22 cellular contexts compared by ENCODE assay signal in the genomic region with DNA sequence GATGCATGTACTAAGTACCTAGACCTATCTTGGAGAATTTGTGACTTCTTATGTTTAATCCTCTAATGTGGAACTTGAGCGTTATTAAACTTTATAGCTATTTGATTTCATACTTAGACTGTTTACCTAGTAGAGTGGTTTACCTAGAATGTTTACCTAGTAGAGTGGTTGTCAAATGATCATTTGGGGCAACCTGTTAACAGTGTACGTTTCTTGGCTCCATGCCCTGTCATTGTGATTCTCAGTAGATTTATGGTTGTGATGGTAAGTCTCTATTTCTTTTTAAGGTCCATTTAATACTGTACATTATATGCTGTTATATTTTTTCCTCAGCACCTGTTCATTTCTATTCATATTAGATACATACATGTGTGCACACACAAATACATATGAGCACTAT.
DNase-seq lines count a peak whose midpoint lies in the region; ATAC-seq and TF ChIP-seq lines count a peak whose summit lies in the region.
"Had no signal": no experiment of that assay in that cellular context is flagged by ENCODE, and none has a peak within 500 bp of the region (broad histone marks: within the 10 kb centered on the region; RNA-seq: fewer than 3 reads in every experiment).

No MANE protein-coding gene starts in this region.

- CTCF ChIA-PET in HEK293T (lab: Yijun Ruan, JAX) = no interaction called here

- H3K4me1 ChIP-seq in mucosa of descending colon (ENCODE audit: low read depth) = no peaks in the 10 kb centered on the region
- H3K4me1 ChIP-seq: tibial nerve had no signal

- DNase-seq in HEK293T (ENCODE audit: extremely low spot score) = no peak
- peak; percentile 34 to 44 for DNase-seq in NCI-H187 (lab: John Stamatoyannopoulos, UW)
- peak; percentile 51 for DNase-seq in NCI-H510A (lab: John Stamatoyannopoulos, UW)
- DNase-seq in mucosa of descending colon = peak in 1 of 3 donors; percentile 42
- DNase-seq in T-helper 9 cell = no peak
- DNase-seq in activated naive CD4-positive, alpha-beta T cell treated with anti-CD3 and anti-CD28 coated beads, Interleukin-2, amount 50 U/mL, for 16 hours = no peak
- DNase-seq in superior temporal gyrus (ENCODE audit: extremely low spot score) = no peak
- DNase-seq: activated CD4-positive, alpha-beta T cell treated with anti-CD3 and anti-CD28 coated beads, Interleukin-2, amount 50 U/mL, for 4 hours; activated naive CD4-positive, alpha-beta T cell; DND-41; GF-D8; GOT3; immature natural killer cell; KBM-7; NCI-H146; NCI-H446 treated with DMSO at 0.1 percent for 48 hours; stimulated activated CD4-positive, alpha-beta T cell treated with anti-CD3 and anti-CD28 coated beads, Interleukin-4, amount 100 ng/mL, for 24 hours; T-helper 17 cell had no signal

- intact Hi-C loops in mucosa of descending colon (cut with DNase I, micrococcal nuclease) = no loop called here

- peak; percentile 19 for ATAC-seq in mucosa of descending colon
- ATAC-seq: Right ventricle myocardium inferior, T-helper 17 cell had no signal

- no peak overlapping the region for H3K4me3 ChIP-seq in mucosa of descending colon
- H3K4me3 ChIP-seq: BLaER1 treated with 17β-estradiol and CSF1 and Interleukin-3, amounts not matched to agents 10 nM and 100 nM; coronary artery; tibial nerve had no signal

- no peak for TF ChIP-seq CTCF in mucosa of descending colon (IDR thresholded peaks at IDR 0.05)

- POLR2A ChIA-PET in HEK293T (lab: Yijun Ruan, JAX) = no interaction called here

- no peaks in the 10 kb centered on the region for H3K36me3 ChIP-seq in mucosa of descending colon (ENCODE audit: low read depth)
- H3K36me3 ChIP-seq: BLaER1 treated with 17β-estradiol and CSF1 and Interleukin-3, amounts not matched to agents 10 nM and 100 nM; tibial nerve had no signal

- H3K9me3 ChIP-seq in mucosa of descending colon = no peaks in the 10 kb centered on the region
- H3K9me3 ChIP-seq: BLaER1 treated with 17β-estradiol and CSF1 and Interleukin-3, amounts not matched to agents 10 nM and 100 nM; tibial nerve had no signal

TF ChIP-seq in HEK293T, 16 proteins besides CTCF, POLR2A, EP300 and RAD21:
- TF ChIP-seq PKNOX1 (IDR thresholded peaks at IDR 0.05) (peak; percentile 54), SP1 (IDR thresholded peaks at IDR 0.05) (no peak), ZNF384 (IDR thresholded peaks at IDR 0.05) (no peak), CTBP1 (IDR thresholded peaks at IDR 0.05; ENCODE audit: borderline replicate concordance) (no peak), L3MBTL2 (conservative IDR thresholded peaks at IDR 0.05) (no peak), HDGF (IDR thresholded peaks at IDR 0.05; ENCODE audit: borderline replicate concordance) (no peak), LEF1 (IDR thresholded peaks at IDR 0.05; ENCODE audit: borderline replicate concordance) (no peak)

Comparison
In these comparisons a context has a peak if more than half of its experiments do, and no peak if none do; other contexts are left out.
1. DNase-seq: peak in NCI-H187 (2 of 2) and NCI-H510A (single experiment); none in HEK293T (single experiment), T-helper 9 cell (single experiment), activated naive CD4-positive, alpha-beta T cell treated with anti-CD3 and anti-CD28 coated beads, Interleukin-2, amount 50 U/mL, for 16 hours (single experiment) and superior temporal gyrus (single experiment).